In the genomic region with DNA sequence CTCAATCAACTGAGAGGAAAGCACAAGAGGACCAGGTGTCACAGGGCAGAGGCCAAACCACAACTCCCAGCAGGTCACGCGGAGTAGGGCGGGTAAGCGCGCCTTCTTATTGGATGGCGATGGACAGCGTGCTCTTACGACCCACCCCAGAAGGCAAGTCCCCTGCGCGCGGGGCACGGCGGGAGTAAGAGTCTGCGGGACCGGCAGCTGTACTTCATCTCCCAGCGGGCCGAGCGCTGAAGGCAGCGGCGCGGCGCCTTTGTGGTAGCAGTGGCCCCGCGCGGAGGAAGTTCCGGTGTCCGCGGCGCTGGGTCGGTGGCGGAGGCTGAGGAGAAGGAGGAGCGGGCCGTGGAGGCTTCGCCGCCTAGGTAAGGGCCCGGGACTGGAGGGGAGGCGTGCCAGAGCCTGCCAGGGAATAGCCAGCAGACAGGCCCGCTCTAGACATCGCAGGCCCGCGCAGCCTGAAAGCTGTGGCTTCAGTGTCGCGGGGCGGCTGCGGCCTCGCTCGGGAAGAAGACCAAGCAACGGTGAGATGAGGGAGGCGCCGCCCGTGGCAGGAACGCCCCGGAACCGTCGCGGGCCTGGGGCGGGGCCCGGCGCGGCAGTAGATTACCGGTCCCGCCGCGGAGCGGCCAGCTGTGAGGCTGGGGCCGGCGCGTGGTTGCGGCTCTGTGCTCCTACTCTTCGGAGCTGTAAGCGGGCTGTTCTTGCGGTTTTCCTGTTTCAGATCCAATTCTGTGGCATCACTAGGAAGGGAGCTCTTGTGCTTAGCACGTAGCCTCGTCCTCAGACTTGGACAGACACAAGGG, we compare ENCODE assay signal across 1 cellular context.
TF ChIP-seq lines count a peak whose summit lies in the region.

A gene with protein sequence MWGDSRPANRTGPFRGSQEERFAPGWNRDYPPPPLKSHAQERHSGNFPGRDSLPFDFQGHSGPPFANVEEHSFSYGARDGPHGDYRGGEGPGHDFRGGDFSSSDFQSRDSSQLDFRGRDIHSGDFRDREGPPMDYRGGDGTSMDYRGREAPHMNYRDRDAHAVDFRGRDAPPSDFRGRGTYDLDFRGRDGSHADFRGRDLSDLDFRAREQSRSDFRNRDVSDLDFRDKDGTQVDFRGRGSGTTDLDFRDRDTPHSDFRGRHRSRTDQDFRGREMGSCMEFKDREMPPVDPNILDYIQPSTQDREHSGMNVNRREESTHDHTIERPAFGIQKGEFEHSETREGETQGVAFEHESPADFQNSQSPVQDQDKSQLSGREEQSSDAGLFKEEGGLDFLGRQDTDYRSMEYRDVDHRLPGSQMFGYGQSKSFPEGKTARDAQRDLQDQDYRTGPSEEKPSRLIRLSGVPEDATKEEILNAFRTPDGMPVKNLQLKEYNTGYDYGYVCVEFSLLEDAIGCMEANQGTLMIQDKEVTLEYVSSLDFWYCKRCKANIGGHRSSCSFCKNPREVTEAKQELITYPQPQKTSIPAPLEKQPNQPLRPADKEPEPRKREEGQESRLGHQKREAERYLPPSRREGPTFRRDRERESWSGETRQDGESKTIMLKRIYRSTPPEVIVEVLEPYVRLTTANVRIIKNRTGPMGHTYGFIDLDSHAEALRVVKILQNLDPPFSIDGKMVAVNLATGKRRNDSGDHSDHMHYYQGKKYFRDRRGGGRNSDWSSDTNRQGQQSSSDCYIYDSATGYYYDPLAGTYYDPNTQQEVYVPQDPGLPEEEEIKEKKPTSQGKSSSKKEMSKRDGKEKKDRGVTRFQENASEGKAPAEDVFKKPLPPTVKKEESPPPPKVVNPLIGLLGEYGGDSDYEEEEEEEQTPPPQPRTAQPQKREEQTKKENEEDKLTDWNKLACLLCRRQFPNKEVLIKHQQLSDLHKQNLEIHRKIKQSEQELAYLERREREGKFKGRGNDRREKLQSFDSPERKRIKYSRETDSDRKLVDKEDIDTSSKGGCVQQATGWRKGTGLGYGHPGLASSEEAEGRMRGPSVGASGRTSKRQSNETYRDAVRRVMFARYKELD (plus strand): TSS at position 293 of the 809 bp plus-strand sequence. CDS start 22,492 bp downstream, outside the sequence.

TF ChIP-seq in GM12878, 131 proteins besides CTCF, POLR2A, EP300 and RAD21 (continued from another document and continues in another):
- TF ChIP-seq, protein P1, sequence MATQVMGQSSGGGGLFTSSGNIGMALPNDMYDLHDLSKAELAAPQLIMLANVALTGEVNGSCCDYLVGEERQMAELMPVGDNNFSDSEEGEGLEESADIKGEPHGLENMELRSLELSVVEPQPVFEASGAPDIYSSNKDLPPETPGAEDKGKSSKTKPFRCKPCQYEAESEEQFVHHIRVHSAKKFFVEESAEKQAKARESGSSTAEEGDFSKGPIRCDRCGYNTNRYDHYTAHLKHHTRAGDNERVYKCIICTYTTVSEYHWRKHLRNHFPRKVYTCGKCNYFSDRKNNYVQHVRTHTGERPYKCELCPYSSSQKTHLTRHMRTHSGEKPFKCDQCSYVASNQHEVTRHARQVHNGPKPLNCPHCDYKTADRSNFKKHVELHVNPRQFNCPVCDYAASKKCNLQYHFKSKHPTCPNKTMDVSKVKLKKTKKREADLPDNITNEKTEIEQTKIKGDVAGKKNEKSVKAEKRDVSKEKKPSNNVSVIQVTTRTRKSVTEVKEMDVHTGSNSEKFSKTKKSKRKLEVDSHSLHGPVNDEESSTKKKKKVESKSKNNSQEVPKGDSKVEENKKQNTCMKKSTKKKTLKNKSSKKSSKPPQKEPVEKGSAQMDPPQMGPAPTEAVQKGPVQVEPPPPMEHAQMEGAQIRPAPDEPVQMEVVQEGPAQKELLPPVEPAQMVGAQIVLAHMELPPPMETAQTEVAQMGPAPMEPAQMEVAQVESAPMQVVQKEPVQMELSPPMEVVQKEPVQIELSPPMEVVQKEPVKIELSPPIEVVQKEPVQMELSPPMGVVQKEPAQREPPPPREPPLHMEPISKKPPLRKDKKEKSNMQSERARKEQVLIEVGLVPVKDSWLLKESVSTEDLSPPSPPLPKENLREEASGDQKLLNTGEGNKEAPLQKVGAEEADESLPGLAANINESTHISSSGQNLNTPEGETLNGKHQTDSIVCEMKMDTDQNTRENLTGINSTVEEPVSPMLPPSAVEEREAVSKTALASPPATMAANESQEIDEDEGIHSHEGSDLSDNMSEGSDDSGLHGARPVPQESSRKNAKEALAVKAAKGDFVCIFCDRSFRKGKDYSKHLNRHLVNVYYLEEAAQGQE (IDR thresholded peaks at IDR 0.05; ENCODE audit: low read depth, low read length), result no peak
- TF ChIP-seq IKZF1 (conservative IDR thresholded peaks at IDR 0.05) (peak; percentile 96), MEF2A (IDR thresholded peaks at IDR 0.05; ENCODE audit: insufficient read depth, low read depth, low read length) (no peak), KLF5 (IDR thresholded peaks at IDR 0.05; ENCODE audit: partially characterized antibody) (peak; percentile 67), CBX3 (IDR thresholded peaks at IDR 0.05; ENCODE audit: borderline replicate concordance, low read depth) (no peak), STAT1 (conservative IDR thresholded peaks at IDR 0.05) (0 out of 2 replicates have a peak, but pooled peaks have one; percentile 68), MYC (IDR thresholded peaks at IDR 0.05; ENCODE audit: insufficient read depth, insufficient read length, insufficient replicate concordance, low read length, severe bottlenecking) (peak; percentile 21), DPF2 (IDR thresholded peaks at IDR 0.05) (peak; percentile 90), NFYA (IDR thresholded peaks at IDR 0.05; ENCODE audit: borderline replicate concordance, low read depth, low read length) (no peak), BACH1 (IDR thresholded peaks at IDR 0.05; ENCODE audit: borderline replicate concordance) (peak; percentile 71), LARP7 (IDR thresholded peaks at IDR 0.05) (peak; percentile 94), NR2C1 (IDR thresholded peaks at IDR 0.05) (peak; percentile 90), SUZ12 (IDR thresholded peaks at IDR 0.05; ENCODE audit: unreplicated experiment) (no peak), HCFC1 (IDR thresholded peaks at IDR 0.05; ENCODE audit: low read length) (peak; percentile 92), SMARCA5 (IDR thresholded peaks at IDR 0.05) (peak; percentile 93), ATF7 (IDR thresholded peaks at IDR 0.05; ENCODE audit: low read depth) (peak; percentile 45; the same call in 1 of the 2 replicates), CBX5 (IDR thresholded peaks at IDR 0.05; ENCODE audit: low read depth) (no peak), IKZF2 (IDR thresholded peaks at IDR 0.05) (peak; percentile 57 to 72; a peak in 3 of 4 replicates), POLR2AphosphoS2 (IDR thresholded peaks at IDR 0.05; ENCODE audit: low read depth, low read length) (peak; percentile 73), ZNF384 (IDR thresholded peaks at IDR 0.05; ENCODE audit: borderline replicate concordance, low read depth, low read length) (no peak)
- TF ChIP-seq, protein P2, sequence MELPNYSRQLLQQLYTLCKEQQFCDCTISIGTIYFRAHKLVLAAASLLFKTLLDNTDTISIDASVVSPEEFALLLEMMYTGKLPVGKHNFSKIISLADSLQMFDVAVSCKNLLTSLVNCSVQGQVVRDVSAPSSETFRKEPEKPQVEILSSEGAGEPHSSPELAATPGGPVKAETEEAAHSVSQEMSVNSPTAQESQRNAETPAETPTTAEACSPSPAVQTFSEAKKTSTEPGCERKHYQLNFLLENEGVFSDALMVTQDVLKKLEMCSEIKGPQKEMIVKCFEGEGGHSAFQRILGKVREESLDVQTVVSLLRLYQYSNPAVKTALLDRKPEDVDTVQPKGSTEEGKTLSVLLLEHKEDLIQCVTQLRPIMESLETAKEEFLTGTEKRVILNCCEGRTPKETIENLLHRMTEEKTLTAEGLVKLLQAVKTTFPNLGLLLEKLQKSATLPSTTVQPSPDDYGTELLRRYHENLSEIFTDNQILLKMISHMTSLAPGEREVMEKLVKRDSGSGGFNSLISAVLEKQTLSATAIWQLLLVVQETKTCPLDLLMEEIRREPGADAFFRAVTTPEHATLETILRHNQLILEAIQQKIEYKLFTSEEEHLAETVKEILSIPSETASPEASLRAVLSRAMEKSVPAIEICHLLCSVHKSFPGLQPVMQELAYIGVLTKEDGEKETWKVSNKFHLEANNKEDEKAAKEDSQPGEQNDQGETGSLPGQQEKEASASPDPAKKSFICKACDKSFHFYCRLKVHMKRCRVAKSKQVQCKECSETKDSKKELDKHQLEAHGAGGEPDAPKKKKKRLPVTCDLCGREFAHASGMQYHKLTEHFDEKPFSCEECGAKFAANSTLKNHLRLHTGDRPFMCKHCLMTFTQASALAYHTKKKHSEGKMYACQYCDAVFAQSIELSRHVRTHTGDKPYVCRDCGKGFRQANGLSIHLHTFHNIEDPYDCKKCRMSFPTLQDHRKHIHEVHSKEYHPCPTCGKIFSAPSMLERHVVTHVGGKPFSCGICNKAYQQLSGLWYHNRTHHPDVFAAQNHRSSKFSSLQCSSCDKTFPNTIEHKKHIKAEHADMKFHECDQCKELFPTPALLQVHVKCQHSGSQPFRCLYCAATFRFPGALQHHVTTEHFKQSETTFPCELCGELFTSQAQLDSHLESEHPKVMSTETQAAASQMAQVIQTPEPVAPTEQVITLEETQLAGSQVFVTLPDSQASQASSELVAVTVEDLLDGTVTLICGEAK (IDR thresholded peaks at IDR 0.05; ENCODE audit: borderline replicate concordance), result peak; percentile 86; the same call in 1 of the 2 replicates
- TF ChIP-seq, protein P3, sequence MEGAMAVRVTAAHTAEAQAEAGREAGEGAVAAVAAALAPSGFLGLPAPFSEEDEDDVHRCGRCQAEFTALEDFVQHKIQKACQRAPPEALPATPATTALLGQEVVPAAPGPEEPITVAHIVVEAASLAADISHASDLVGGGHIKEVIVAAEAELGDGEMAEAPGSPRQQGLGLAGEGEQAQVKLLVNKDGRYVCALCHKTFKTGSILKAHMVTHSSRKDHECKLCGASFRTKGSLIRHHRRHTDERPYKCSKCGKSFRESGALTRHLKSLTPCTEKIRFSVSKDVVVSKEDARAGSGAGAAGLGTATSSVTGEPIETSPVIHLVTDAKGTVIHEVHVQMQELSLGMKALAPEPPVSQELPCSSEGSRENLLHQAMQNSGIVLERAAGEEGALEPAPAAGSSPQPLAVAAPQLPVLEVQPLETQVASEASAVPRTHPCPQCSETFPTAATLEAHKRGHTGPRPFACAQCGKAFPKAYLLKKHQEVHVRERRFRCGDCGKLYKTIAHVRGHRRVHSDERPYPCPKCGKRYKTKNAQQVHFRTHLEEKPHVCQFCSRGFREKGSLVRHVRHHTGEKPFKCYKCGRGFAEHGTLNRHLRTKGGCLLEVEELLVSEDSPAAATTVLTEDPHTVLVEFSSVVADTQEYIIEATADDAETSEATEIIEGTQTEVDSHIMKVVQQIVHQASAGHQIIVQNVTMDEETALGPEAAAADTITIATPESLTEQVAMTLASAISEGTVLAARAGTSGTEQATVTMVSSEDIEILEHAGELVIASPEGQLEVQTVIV (IDR thresholded peaks at IDR 0.05; ENCODE audit: borderline replicate concordance, partially characterized antibody), result peak; percentile 52
- TF ChIP-seq, protein P4, sequence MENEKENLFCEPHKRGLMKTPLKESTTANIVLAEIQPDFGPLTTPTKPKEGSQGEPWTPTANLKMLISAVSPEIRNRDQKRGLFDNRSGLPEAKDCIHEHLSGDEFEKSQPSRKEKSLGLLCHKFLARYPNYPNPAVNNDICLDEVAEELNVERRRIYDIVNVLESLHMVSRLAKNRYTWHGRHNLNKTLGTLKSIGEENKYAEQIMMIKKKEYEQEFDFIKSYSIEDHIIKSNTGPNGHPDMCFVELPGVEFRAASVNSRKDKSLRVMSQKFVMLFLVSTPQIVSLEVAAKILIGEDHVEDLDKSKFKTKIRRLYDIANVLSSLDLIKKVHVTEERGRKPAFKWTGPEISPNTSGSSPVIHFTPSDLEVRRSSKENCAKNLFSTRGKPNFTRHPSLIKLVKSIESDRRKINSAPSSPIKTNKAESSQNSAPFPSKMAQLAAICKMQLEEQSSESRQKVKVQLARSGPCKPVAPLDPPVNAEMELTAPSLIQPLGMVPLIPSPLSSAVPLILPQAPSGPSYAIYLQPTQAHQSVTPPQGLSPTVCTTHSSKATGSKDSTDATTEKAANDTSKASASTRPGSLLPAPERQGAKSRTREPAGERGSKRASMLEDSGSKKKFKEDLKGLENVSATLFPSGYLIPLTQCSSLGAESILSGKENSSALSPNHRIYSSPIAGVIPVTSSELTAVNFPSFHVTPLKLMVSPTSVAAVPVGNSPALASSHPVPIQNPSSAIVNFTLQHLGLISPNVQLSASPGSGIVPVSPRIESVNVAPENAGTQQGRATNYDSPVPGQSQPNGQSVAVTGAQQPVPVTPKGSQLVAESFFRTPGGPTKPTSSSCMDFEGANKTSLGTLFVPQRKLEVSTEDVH (IDR thresholded peaks at IDR 0.05; ENCODE audit: low read depth, partially characterized antibody), result no peak
- TF ChIP-seq, protein P5, sequence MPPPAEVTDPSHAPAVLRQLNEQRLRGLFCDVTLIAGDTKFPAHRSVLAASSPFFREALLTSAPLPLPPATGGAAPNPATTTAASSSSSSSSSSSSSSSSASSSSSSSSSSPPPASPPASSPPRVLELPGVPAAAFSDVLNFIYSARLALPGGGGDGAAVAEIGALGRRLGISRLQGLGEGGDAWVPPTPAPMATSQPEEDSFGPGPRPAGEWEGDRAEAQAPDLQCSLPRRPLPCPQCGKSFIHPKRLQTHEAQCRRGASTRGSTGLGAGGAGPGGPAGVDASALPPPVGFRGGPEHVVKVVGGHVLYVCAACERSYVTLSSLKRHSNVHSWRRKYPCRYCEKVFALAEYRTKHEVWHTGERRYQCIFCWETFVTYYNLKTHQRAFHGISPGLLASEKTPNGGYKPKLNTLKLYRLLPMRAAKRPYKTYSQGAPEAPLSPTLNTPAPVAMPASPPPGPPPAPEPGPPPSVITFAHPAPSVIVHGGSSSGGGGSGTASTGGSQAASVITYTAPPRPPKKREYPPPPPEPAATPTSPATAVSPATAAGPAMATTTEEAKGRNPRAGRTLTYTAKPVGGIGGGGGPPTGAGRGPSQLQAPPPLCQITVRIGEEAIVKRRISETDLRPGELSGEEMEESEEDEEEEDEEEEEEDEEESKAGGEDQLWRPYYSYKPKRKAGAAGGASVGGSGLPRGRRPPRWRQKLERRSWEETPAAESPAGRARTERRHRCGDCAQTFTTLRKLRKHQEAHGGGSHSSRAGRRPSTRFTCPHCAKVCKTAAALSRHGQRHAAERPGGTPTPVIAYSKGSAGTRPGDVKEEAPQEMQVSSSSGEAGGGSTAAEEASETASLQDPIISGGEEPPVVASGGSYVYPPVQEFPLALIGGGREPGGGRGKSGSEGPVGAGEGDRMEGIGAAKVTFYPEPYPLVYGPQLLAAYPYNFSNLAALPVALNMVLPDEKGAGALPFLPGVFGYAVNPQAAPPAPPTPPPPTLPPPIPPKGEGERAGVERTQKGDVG (CRISPR knock-in tag; IDR thresholded peaks at IDR 0.05), result no peak
- TF ChIP-seq, protein P6, sequence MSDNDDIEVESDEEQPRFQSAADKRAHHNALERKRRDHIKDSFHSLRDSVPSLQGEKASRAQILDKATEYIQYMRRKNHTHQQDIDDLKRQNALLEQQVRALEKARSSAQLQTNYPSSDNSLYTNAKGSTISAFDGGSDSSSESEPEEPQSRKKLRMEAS (IDR thresholded peaks at IDR 0.05; ENCODE audit: low read depth, low read length), result peak; percentile 64; the same call in 1 of the 2 replicates
- TF ChIP-seq, protein P7, sequence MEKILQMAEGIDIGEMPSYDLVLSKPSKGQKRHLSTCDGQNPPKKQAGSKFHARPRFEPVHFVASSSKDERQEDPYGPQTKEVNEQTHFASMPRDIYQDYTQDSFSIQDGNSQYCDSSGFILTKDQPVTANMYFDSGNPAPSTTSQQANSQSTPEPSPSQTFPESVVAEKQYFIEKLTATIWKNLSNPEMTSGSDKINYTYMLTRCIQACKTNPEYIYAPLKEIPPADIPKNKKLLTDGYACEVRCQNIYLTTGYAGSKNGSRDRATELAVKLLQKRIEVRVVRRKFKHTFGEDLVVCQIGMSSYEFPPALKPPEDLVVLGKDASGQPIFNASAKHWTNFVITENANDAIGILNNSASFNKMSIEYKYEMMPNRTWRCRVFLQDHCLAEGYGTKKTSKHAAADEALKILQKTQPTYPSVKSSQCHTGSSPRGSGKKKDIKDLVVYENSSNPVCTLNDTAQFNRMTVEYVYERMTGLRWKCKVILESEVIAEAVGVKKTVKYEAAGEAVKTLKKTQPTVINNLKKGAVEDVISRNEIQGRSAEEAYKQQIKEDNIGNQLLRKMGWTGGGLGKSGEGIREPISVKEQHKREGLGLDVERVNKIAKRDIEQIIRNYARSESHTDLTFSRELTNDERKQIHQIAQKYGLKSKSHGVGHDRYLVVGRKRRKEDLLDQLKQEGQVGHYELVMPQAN (conservative IDR thresholded peaks at IDR 0.05), result peak; percentile 96
